Comparison of ENCODE assay signal across 16 cellular contexts in genomic region chr12:68944296-68945076, GRCh38. TPM values are rescaled to one million over a fixed set of nuclear protein-coding genes. Genes with fewer than 3 reads are reported as not detected.
DNase-seq lines count a peak whose midpoint lies in the region; ATAC-seq and TF ChIP-seq lines count a peak whose summit lies in the region.
"Had no signal": no experiment of that assay in that cellular context is flagged by ENCODE, and none has a peak within 500 bp of the region (broad histone marks: within the 10 kb centered on the region; RNA-seq: fewer than 3 reads in every experiment).

No MANE protein-coding gene starts in this region.

- TF ChIP-seq CTCF in nephron (IDR thresholded peaks at IDR 0.05; ENCODE audit: unreplicated experiment in 3 of 3): no peak

- H3K4me1 Mint-ChIP-seq in nephron: no peaks in the 10 kb centered on the region
- H3K4me1 Mint-ChIP-seq: CD8-positive, alpha-beta memory T cell had no signal

- H3K36me3 ChIP-seq in HAP-1 (replicated peaks): no peaks in the 10 kb centered on the region
- H3K36me3 ChIP-seq: BLaER1 had no signal

- H3K4me3 ChIP-seq in HAP-1: no peak overlapping the region
- H3K4me3 ChIP-seq: BLaER1, GM12878, K562 had no signal

- H3K27ac Mint-ChIP-seq in nephron: peak overlapping the region; percentile 70 to 86 (median 75)
- H3K27ac Mint-ChIP-seq: CD8-positive, alpha-beta memory T cell had no signal

- peak; percentile 67 for ATAC-seq in esophagus mucosa
- no peak for ATAC-seq in GM19035 (IDR thresholded peaks at IDR 0.05; ENCODE audit: unreplicated experiment)
- ATAC-seq: GM12878, HCT116, K562 had no signal

- no peaks in the 10 kb centered on the region for H3K4me1 ChIP-seq in HAP-1
- H3K4me1 ChIP-seq: BLaER1 had no signal

- no peaks in the 10 kb centered on the region for H3K27me3 ChIP-seq in HAP-1 (ENCODE audit: low read depth)
- H3K27me3 ChIP-seq: BLaER1 had no signal

- DNase-seq in OCI-M1 (lab: John Stamatoyannopoulos, UW): peak; percentile 14
- DNase-seq in GM19240 (ENCODE audit: insufficient read length, low spot score): no peak
- no peak for DNase-seq in HAP-1 (ENCODE audit: low spot score in 2 of 2)
- DNase-seq in DMS 273 (lab: John Stamatoyannopoulos, UW; ENCODE audit: unreplicated experiment): no peak
- DNase-seq: AML-193; Calu3; CD8-positive, alpha-beta memory T cell; DMS79 had no signal

- H3K4me3 Mint-ChIP-seq in nephron: no peak overlapping the region
- H3K4me3 Mint-ChIP-seq: CD8-positive, alpha-beta memory T cell had no signal

- H3K9me3 ChIP-seq in HAP-1: no peaks in the 10 kb centered on the region
- H3K9me3 ChIP-seq: BLaER1 had no signal

- H3K27me3 Mint-ChIP-seq in nephron (ENCODE audit: low read depth): no peaks in the 10 kb centered on the region

- no peaks in the 10 kb centered on the region for H3K36me3 Mint-ChIP-seq in nephron (ENCODE audit: low read depth)
- H3K36me3 Mint-ChIP-seq: CD8-positive, alpha-beta memory T cell had no signal

- in situ Hi-C loops in HAP-1 (cut with MboI; ENCODE audit: low sequenced_read_pairs): no loop called here

- no peaks in the 10 kb centered on the region for H3K9me3 Mint-ChIP-seq in nephron
- H3K9me3 Mint-ChIP-seq: CD8-positive, alpha-beta memory T cell had no signal

RNA-seq across cellular contexts. Expression of gene CPM, which starts 11.5 kb away (rescaled TPM):
- total RNA-seq in esophagus mucosa: 8.2 TPM
- total RNA-seq: G401 had no signal
